In genomic region chr9:122978586-122978985, GRCh38 we compare ENCODE assay signal across 1 cellular context.
TF ChIP-seq lines count a peak whose summit lies in the region.

No MANE protein-coding gene starts in this region.

TF ChIP-seq in IMR-90, 13 proteins besides CTCF, POLR2A, EP300 and RAD21 (continued from another document):
- TF ChIP-seq, protein P1, sequence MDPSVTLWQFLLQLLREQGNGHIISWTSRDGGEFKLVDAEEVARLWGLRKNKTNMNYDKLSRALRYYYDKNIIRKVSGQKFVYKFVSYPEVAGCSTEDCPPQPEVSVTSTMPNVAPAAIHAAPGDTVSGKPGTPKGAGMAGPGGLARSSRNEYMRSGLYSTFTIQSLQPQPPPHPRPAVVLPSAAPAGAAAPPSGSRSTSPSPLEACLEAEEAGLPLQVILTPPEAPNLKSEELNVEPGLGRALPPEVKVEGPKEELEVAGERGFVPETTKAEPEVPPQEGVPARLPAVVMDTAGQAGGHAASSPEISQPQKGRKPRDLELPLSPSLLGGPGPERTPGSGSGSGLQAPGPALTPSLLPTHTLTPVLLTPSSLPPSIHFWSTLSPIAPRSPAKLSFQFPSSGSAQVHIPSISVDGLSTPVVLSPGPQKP (IDR thresholded peaks at IDR 0.05; ENCODE audit: borderline replicate concordance, low read depth, low read length): no peak
- TF ChIP-seq CEBPB (IDR thresholded peaks at IDR 0.05; ENCODE audit: low read depth, low read length) (no peak), MAFK (IDR thresholded peaks at IDR 0.05; ENCODE audit: low read depth, low read length) (no peak), RFX5 (IDR thresholded peaks at IDR 0.05; ENCODE audit: low read depth, low read length) (no peak), BHLHE40 (IDR thresholded peaks at IDR 0.05; ENCODE audit: low read depth, low read length) (no peak), FOS (IDR thresholded peaks at IDR 0.05; ENCODE audit: low read depth, low read length) (no peak), RCOR1 (IDR thresholded peaks at IDR 0.05; ENCODE audit: insufficient replicate concordance, low read length) (no peak), SMC3 (IDR thresholded peaks at IDR 0.05; ENCODE audit: low read depth, low read length) (no peak)
- TF ChIP-seq, protein P2, sequence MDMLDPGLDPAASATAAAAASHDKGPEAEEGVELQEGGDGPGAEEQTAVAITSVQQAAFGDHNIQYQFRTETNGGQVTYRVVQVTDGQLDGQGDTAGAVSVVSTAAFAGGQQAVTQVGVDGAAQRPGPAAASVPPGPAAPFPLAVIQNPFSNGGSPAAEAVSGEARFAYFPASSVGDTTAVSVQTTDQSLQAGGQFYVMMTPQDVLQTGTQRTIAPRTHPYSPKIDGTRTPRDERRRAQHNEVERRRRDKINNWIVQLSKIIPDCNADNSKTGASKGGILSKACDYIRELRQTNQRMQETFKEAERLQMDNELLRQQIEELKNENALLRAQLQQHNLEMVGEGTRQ (IDR thresholded peaks at IDR 0.05; ENCODE audit: low read depth, low read length): no peak
